In the genomic region with DNA sequence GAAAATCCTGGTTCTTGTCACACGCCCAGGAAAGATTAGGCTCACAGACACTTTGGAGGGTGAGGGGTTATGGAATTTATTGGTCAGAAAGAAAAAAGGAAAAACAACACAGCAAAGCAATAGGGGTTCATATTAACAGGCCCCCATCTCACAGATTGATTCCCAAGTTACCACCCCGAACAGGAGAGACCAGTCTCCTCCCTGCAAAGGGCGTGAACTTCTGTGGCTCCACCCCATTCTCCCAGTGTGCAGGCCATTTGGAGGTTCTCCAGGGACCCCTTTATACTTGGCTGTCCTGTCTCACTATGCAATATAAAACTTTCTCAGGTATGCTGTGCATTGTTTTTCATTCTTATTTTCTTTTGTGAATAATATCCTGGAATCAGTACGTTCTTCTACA, we compare ENCODE assay signal across 1 cellular context.
TF ChIP-seq lines count a peak whose summit lies in the region.

No MANE protein-coding gene starts in this region.

TF ChIP-seq in IMR-90, 13 proteins besides CTCF, POLR2A, EP300 and RAD21 (continued from another document):
- TF ChIP-seq, protein P1, sequence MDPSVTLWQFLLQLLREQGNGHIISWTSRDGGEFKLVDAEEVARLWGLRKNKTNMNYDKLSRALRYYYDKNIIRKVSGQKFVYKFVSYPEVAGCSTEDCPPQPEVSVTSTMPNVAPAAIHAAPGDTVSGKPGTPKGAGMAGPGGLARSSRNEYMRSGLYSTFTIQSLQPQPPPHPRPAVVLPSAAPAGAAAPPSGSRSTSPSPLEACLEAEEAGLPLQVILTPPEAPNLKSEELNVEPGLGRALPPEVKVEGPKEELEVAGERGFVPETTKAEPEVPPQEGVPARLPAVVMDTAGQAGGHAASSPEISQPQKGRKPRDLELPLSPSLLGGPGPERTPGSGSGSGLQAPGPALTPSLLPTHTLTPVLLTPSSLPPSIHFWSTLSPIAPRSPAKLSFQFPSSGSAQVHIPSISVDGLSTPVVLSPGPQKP (IDR thresholded peaks at IDR 0.05; ENCODE audit: borderline replicate concordance, low read depth, low read length), result no peak
- TF ChIP-seq CHD1 (IDR thresholded peaks at IDR 0.05; ENCODE audit: low read depth, low read length), result no peak
- TF ChIP-seq RCOR1 (IDR thresholded peaks at IDR 0.05; ENCODE audit: insufficient replicate concordance, low read length), result no peak
- no peak for TF ChIP-seq NFE2L2 (IDR thresholded peaks at IDR 0.05; ENCODE audit: low read depth, low read length)
- TF ChIP-seq, protein P2, sequence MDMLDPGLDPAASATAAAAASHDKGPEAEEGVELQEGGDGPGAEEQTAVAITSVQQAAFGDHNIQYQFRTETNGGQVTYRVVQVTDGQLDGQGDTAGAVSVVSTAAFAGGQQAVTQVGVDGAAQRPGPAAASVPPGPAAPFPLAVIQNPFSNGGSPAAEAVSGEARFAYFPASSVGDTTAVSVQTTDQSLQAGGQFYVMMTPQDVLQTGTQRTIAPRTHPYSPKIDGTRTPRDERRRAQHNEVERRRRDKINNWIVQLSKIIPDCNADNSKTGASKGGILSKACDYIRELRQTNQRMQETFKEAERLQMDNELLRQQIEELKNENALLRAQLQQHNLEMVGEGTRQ (IDR thresholded peaks at IDR 0.05; ENCODE audit: low read depth, low read length), result no peak
- TF ChIP-seq FOS (IDR thresholded peaks at IDR 0.05; ENCODE audit: low read depth, low read length), result no peak
